In the genomic region with DNA sequence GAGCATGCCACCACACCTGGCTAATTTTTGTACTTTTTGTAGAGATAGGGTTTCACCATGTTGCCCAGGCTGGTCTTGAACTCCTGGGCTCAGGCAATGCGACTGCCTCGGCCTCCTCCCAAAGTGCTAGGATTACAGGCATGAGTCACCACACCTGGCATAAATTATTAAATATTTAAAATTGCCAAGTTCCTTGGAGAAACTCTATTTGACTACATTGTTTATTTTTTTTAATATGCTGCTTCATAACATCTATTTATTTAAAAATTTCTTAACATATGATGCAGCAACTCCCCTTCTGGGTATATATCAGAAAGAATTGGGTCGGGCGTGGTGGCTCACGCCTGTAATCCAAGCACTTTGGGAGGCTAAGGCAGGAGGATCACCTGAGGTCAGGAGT, we compare ENCODE assay signal across 10 cellular contexts. TPM values are rescaled to one million over a fixed set of nuclear protein-coding genes. Genes with fewer than 3 reads are reported as not detected.
"Had no signal": no experiment of that assay in that cellular context is flagged by ENCODE, and none has a peak within 500 bp of the region (broad histone marks: within the 10 kb centered on the region; RNA-seq: fewer than 3 reads in every experiment).

No MANE protein-coding gene starts in this region.

RNA-seq across cellular contexts. Expression of gene BCAM, which starts 24.0 kb away (rescaled TPM):
- polyA plus RNA-seq: immature natural killer cell had no signal

RNA-seq across cellular contexts. Expression of gene CBLC, which starts 55.2 kb away (rescaled TPM):
- total RNA-seq: chondrocyte, frontal cortex, heart left ventricle, left cardiac atrium, left ventricle myocardium superior, lung microvascular endothelial cell, mesenteric fat pad, myocyte had no signal
- polyA plus RNA-seq: fibroblast of lung, immature natural killer cell had no signal
